ENCODE assay signal across 8 cellular contexts in genomic region chr12:132904718-132905328, GRCh38. TPM values are rescaled to one million over a fixed set of nuclear protein-coding genes. Genes with fewer than 3 reads are reported as not detected.
A peak's percentile ranks its signal among the peaks of the same experiment; 100 is the strongest.
DNase-seq lines count a peak whose midpoint lies in the region; ATAC-seq and TF ChIP-seq lines count a peak whose summit lies in the region.

No MANE protein-coding gene starts in this region.

- TF ChIP-seq CTCF in Panc1 (IDR thresholded peaks at IDR 0.05): no peak

- POLR2A ChIA-PET in Panc1 (lab: Charles Lee): no interaction called here

- H3K27me3 ChIP-seq in Panc1 (ENCODE audit: control insufficient read depth, insufficient read depth, low read length): no peaks in the 10 kb centered on the region

- intact Hi-C loops in Panc1 (cut with micrococcal nuclease; ENCODE audit: unreplicated experiment): no loop called here
- intact Hi-C loops in left cardiac atrium (cut with DNase I): no loop called here
- intact Hi-C loops in sciatic nerve (cut with DNase I): no loop called here

- H3K27ac ChIP-seq in Panc1 (ENCODE audit: low read length): no peak overlapping the region

- ATAC-seq in Panc1 (no peak), left cardiac atrium (peak in 1 of 2 donors; percentile 4), sciatic nerve (peak; percentile 46), GM21723 (IDR thresholded peaks at IDR 0.05; ENCODE audit: unreplicated experiment) (no peak)

- peaks cover 9% of the 10 kb centered on the region; the same call in 1 of the 2 replicates for H3K9me3 ChIP-seq in Panc1 (ENCODE audit: control insufficient read depth, insufficient read depth, low read depth, low read length)

- in situ Hi-C loops in Panc1 (cut with HindIII; ENCODE audit: low pct_unique_long_range_greater_than_20kb, low sequenced_read_pairs): no loop called here

- BruUV-seq in Panc1 (replicated peaks; lab: Mats Ljungman, UMichigan): TSS peak; percentile 72

- H3K4me1 ChIP-seq in Panc1 (ENCODE audit: control insufficient read depth, insufficient read depth, low read length): no peaks in the 10 kb centered on the region

- no peaks in the 10 kb centered on the region for H3K36me3 ChIP-seq in Panc1 (ENCODE audit: control insufficient read depth, insufficient read depth, low read length)

- DNase-seq in AML-193 (lab: John Stamatoyannopoulos, UW) (peak; percentile 12 to 49), Panc1 (ENCODE audit: low read depth, low spot score) (no peak), left cardiac atrium (peak; percentile 87), sciatic nerve (ENCODE audit: low spot score) (peak; percentile 89), NCI-H2029 (lab: John Stamatoyannopoulos, UW) (no peak), GM19240 (ENCODE audit: insufficient read length, low spot score) (no peak)
- peak; percentile 92 for DNase-seq in activated naive CD4-positive, alpha-beta T cell treated with anti-CD3 and anti-CD28 coated beads, Interleukin-2, amount 50 U/mL, for 16 hours

- CTCF ChIA-PET in Panc1 (lab: Charles Lee): no interaction called here

- H3K4me3 ChIP-seq in Panc1 (ENCODE audit: low read depth in 2 of 2, low read length in 2 of 2): no peak overlapping the region

RNA-seq across cellular contexts. Expression of gene CHFR, which starts 17.4 kb away (rescaled TPM):
- total RNA-seq in Panc1 (2021; ENCODE audit: unreplicated experiment) (74.0 TPM), left cardiac atrium (10 to 100 TPM; 17.1 to 21.7 TPM), sciatic nerve (45.5 TPM)
- 54.0 TPM for polyA plus RNA-seq in Panc1 (2012; ENCODE audit: insufficient read length)

RNA-seq across cellular contexts. Expression of gene ZNF605, which starts 51.3 kb away (rescaled TPM):
- 20.6 TPM for total RNA-seq in Panc1 (2021; ENCODE audit: unreplicated experiment)
- polyA plus RNA-seq in Panc1 (2012; ENCODE audit: insufficient read length): 6.7 TPM
- total RNA-seq in left cardiac atrium: 10 to 100 TPM; 12.4 to 14.0 TPM
- 19.4 TPM for total RNA-seq in sciatic nerve

Comparison
In these comparisons a context has a peak if more than half of its experiments do, and no peak if none do; other contexts are left out.
1. DNase-seq: peak in AML-193 (2 of 2), activated naive CD4-positive, alpha-beta T cell treated with anti-CD3 and anti-CD28 coated beads, Interleukin-2, amount 50 U/mL, for 16 hours (single experiment), left cardiac atrium (single experiment) and sciatic nerve (single experiment); none in Panc1 (single experiment), NCI-H2029 (single experiment) and GM19240 (single experiment).